ENCODE assay signal across 1 cellular context in the genomic region with DNA sequence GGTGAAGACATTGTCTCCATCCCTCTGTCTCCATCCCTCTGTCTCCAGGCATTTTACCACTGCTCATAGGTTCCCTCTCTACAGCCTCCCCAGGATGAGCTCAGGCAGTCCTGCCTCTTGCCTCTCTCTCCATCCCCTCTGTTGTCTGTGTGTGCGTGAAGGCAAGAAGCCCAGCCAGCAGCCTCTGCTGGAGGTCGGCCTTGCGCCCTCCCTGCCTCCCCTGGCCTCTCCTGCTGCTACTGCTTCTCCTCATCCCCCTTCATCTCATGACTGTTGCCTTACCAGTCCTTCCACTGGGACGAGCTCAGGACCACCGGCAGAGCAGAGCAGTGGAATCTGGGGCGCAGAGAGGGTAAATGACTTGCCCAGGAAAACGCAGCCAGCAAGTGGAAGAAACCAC.
TF ChIP-seq lines count a peak whose summit lies in the region.

No MANE protein-coding gene starts in this region.

TF ChIP-seq in SK-N-SH treated with all-trans-retinoic acid at 6 μM for 48 hours, 23 proteins besides CTCF, POLR2A, EP300 and RAD21 (continued from another document):
- TF ChIP-seq, protein P1, sequence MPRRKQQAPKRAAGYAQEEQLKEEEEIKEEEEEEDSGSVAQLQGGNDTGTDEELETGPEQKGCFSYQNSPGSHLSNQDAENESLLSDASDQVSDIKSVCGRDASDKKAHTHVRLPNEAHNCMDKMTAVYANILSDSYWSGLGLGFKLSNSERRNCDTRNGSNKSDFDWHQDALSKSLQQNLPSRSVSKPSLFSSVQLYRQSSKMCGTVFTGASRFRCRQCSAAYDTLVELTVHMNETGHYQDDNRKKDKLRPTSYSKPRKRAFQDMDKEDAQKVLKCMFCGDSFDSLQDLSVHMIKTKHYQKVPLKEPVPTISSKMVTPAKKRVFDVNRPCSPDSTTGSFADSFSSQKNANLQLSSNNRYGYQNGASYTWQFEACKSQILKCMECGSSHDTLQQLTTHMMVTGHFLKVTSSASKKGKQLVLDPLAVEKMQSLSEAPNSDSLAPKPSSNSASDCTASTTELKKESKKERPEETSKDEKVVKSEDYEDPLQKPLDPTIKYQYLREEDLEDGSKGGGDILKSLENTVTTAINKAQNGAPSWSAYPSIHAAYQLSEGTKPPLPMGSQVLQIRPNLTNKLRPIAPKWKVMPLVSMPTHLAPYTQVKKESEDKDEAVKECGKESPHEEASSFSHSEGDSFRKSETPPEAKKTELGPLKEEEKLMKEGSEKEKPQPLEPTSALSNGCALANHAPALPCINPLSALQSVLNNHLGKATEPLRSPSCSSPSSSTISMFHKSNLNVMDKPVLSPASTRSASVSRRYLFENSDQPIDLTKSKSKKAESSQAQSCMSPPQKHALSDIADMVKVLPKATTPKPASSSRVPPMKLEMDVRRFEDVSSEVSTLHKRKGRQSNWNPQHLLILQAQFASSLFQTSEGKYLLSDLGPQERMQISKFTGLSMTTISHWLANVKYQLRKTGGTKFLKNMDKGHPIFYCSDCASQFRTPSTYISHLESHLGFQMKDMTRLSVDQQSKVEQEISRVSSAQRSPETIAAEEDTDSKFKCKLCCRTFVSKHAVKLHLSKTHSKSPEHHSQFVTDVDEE (CRISPR knock-in tag; IDR thresholded peaks at IDR 0.05) = no peak
- no peak for TF ChIP-seq ARNTL (CRISPR knock-in tag; IDR thresholded peaks at IDR 0.05; ENCODE audit: borderline replicate concordance, low read depth)
- TF ChIP-seq CSDC2 (CRISPR knock-in tag; IDR thresholded peaks at IDR 0.05) = no peak
- TF ChIP-seq ESRRG (CRISPR knock-in tag; IDR thresholded peaks at IDR 0.05) = no peak
- TF ChIP-seq, protein P2, sequence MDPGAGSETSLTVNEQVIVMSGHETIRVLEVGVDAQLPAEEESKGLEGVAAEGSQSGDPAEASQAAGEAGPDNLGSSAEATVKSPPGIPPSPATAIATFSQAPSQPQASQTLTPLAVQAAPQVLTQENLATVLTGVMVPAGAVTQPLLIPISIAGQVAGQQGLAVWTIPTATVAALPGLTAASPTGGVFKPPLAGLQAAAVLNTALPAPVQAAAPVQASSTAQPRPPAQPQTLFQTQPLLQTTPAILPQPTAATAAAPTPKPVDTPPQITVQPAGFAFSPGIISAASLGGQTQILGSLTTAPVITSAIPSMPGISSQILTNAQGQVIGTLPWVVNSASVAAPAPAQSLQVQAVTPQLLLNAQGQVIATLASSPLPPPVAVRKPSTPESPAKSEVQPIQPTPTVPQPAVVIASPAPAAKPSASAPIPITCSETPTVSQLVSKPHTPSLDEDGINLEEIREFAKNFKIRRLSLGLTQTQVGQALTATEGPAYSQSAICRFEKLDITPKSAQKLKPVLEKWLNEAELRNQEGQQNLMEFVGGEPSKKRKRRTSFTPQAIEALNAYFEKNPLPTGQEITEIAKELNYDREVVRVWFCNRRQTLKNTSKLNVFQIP (CRISPR knock-in tag; IDR thresholded peaks at IDR 0.05; ENCODE audit: borderline replicate concordance, low read depth) = no peak
- no peak for TF ChIP-seq OSR1 (CRISPR knock-in tag; IDR thresholded peaks at IDR 0.05)
- TF ChIP-seq, protein P3, sequence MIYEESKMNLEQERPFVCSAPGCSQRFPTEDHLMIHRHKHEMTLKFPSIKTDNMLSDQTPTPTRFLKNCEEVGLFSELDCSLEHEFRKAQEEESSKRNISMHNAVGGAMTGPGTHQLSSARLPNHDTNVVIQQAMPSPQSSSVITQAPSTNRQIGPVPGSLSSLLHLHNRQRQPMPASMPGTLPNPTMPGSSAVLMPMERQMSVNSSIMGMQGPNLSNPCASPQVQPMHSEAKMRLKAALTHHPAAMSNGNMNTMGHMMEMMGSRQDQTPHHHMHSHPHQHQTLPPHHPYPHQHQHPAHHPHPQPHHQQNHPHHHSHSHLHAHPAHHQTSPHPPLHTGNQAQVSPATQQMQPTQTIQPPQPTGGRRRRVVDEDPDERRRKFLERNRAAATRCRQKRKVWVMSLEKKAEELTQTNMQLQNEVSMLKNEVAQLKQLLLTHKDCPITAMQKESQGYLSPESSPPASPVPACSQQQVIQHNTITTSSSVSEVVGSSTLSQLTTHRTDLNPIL (CRISPR knock-in tag; IDR thresholded peaks at IDR 0.05; ENCODE audit: low read depth) = no peak
- TF ChIP-seq TCF4 (CRISPR knock-in tag; IDR thresholded peaks at IDR 0.05; ENCODE audit: borderline replicate concordance) = no peak
